Comparison of ENCODE assay signal across 1 cellular context in the genomic region with DNA sequence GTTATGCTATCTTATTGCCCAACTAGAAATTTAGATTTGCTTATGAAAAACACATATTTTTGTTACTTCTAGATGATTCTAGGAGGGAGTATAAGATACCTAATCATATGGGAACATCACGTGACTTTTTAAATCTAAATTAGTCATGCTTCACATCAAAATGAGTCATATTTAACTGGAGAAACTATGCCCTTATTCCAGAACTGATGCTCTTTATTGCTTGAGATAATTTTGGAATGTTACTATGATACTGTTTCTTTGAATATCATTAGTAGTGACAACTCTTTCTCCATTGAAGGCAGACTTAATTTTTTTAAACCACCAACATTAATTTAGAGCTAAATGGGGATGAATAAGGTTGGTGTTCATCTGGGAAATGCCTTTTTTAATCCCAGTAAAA.
TF ChIP-seq lines count a peak whose summit lies in the region.

No MANE protein-coding gene starts in this region.

TF ChIP-seq in K562, 482 proteins besides CTCF, POLR2A, EP300 and RAD21 (continued from another document):
- TF ChIP-seq RFX1 (IDR thresholded peaks at IDR 0.05) (no peak), BRF1 (IDR thresholded peaks at IDR 0.05; ENCODE audit: borderline replicate concordance, extremely low read depth, insufficient read length) (no peak), HDAC1 (IDR thresholded peaks at IDR 0.05) (no peak), GATA2 (CRISPR knock-in tag; IDR thresholded peaks at IDR 0.05) (no peak)
